16 cellular contexts compared by ENCODE assay signal in the genomic region with DNA sequence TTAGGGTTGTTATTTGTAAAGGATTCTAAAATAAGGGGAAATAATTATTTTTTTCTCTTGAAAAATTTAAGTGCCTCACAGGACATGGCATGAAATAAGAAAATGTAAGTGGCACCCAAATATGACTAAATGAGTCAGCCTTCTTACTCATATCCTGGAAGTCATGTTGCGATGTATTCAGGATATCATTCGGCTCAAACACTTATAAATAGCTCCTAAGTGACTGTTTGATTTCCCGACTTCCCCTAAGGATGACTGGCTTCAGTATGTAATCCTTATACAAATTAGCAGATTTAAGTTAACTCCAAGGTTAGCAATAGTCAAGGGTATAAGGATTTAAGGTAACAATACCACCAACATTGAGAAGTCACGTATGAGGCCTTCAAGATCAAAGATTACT. TPM values are rescaled to one million over a fixed set of nuclear protein-coding genes. Genes with fewer than 3 reads are reported as not detected.
DNase-seq lines count a peak whose midpoint lies in the region; ATAC-seq, FAIRE-seq and TF ChIP-seq lines count a peak whose summit lies in the region.
"Had no signal": no experiment of that assay in that cellular context is flagged by ENCODE, and none has a peak within 500 bp of the region (broad histone marks: within the 10 kb centered on the region; RNA-seq: fewer than 3 reads in every experiment).

No MANE protein-coding gene starts in this region.

- no peak for FAIRE-seq in HTR-8/SVneo (lab: Jason Lieb, UNC)
- FAIRE-seq in astrocyte (lab: Jason Lieb, UNC) = peak; percentile 71
- FAIRE-seq: GM12878 had no signal

- H3K27ac Mint-ChIP-seq in astrocyte (ENCODE audit: unreplicated experiment) = peak overlapping the region; percentile 24
- H3K27ac Mint-ChIP-seq: activated T-helper 17 cell treated with anti-CD3 and anti-CD28 coated beads, Interleukin-2, amount 50 U/mL, for 72 hours; CD4-positive, CD25-positive, alpha-beta regulatory T cell had no signal

- peak; percentile 59 for DNase-seq in AG09309 (ENCODE audit: low read depth)
- DNase-seq in HTR-8/SVneo (ENCODE audit: insufficient read length, low spot score) = peak; percentile 38
- DNase-seq in astrocyte (ENCODE audit: low read depth) = peak; percentile 77
- peak; percentile 92 for DNase-seq in iris pigment epithelial cell (ENCODE audit: low read depth)
- DNase-seq in stimulated activated CD4-positive, alpha-beta T cell treated with anti-CD3 and anti-CD28 coated beads, Interleukin-1b, Interleukin-23, amount 100 ng/mL, for 48 hours = no peak
- no peak for DNase-seq in T1000 (lab: John Stamatoyannopoulos, UW)
- DNase-seq: activated CD4-positive, CD25-positive, alpha-beta regulatory T cell; CD4-positive, CD25-positive, alpha-beta regulatory T cell; colonic mucosa; NCI-H1694; Peyer's patch had no signal

- H3K4me1 ChIP-seq in astrocyte (ENCODE audit: insufficient read depth, low read length) = peaks cover 3% of the 10 kb centered on the region
- H3K4me1 ChIP-seq: colonic mucosa, Peyer's patch had no signal

- H3K79me2 ChIP-seq in astrocyte (ENCODE audit: insufficient read depth, low read length) = no peaks in the 10 kb centered on the region

- H2AFZ ChIP-seq in astrocyte (ENCODE audit: low read depth, low read length) = no peak overlapping the region

- no peaks in the 10 kb centered on the region for H3K36me3 ChIP-seq in astrocyte (ENCODE audit: insufficient read depth, low read length)
- H3K36me3 ChIP-seq: colonic mucosa, Peyer's patch had no signal

- H3K9ac ChIP-seq in astrocyte (ENCODE audit: low read length) = no peak overlapping the region

- no peak for TF ChIP-seq CTCF in AG09309 (IDR thresholded peaks at IDR 0.05; ENCODE audit: control insufficient read depth, insufficient read depth, low read depth, low read length, missing control alignments)
- no peak for TF ChIP-seq CTCF in astrocyte (IDR thresholded peaks at IDR 0.05; ENCODE audit: insufficient read depth, low read depth, low read length)

- H3K4me3 ChIP-seq in AG09309 (ENCODE audit: control insufficient read depth, low read depth, low read length) (no peak overlapping the region), astrocyte (ENCODE audit: insufficient read depth, low read depth, low read length) (no peak overlapping the region)
- H3K4me3 ChIP-seq: colonic mucosa, GM12878, Peyer's patch, skin epidermis had no signal

- no peaks in the 10 kb centered on the region for H3K27me3 ChIP-seq in astrocyte (ENCODE audit: insufficient read depth, low read length)
- H3K27me3 ChIP-seq: colonic mucosa, Peyer's patch had no signal

- H3K4me2 ChIP-seq in astrocyte (ENCODE audit: low read length) = peak overlapping the region; percentile 32

- H3K4me3 Mint-ChIP-seq in astrocyte (ENCODE audit: unreplicated experiment) = no peak overlapping the region
- H3K4me3 Mint-ChIP-seq: activated T-helper 17 cell treated with anti-CD3 and anti-CD28 coated beads, Interleukin-2, amount 50 U/mL, for 72 hours; CD4-positive, CD25-positive, alpha-beta regulatory T cell had no signal

- H4K20me1 ChIP-seq in astrocyte (ENCODE audit: insufficient read depth, low read length) = no peaks in the 10 kb centered on the region

- H3K4me1 Mint-ChIP-seq in astrocyte (ENCODE audit: low read depth, unreplicated experiment) = peaks cover 9% of the 10 kb centered on the region
- H3K4me1 Mint-ChIP-seq: activated T-helper 17 cell treated with anti-CD3 and anti-CD28 coated beads, Interleukin-2, amount 50 U/mL, for 72 hours; CD4-positive, CD25-positive, alpha-beta regulatory T cell had no signal

- H3K27ac ChIP-seq in astrocyte (ENCODE audit: low read depth, low read length) = peak overlapping the region; percentile 51
- H3K27ac ChIP-seq: colonic mucosa, Peyer's patch had no signal

- no peaks in the 10 kb centered on the region for H3K36me3 Mint-ChIP-seq in astrocyte (ENCODE audit: low read depth, unreplicated experiment)
- H3K36me3 Mint-ChIP-seq: CD4-positive, CD25-positive, alpha-beta regulatory T cell had no signal

- no peaks in the 10 kb centered on the region for H3K9me3 Mint-ChIP-seq in astrocyte (ENCODE audit: unreplicated experiment)

- H3K27me3 Mint-ChIP-seq in astrocyte (ENCODE audit: low read depth, unreplicated experiment) = no peaks in the 10 kb centered on the region
- H3K27me3 Mint-ChIP-seq: activated T-helper 17 cell treated with anti-CD3 and anti-CD28 coated beads, Interleukin-2, amount 50 U/mL, for 72 hours; CD4-positive, CD25-positive, alpha-beta regulatory T cell had no signal

- ATAC-seq in GM18511 (IDR thresholded peaks at IDR 0.05; ENCODE audit: unreplicated experiment) (no peak), GM21529 (IDR thresholded peaks at IDR 0.05; ENCODE audit: unreplicated experiment) (no peak)
- ATAC-seq: activated T-helper 17 cell treated with anti-CD3 and anti-CD28 coated beads, Interleukin-2, amount 50 U/mL, for 72 hours; GM12878 had no signal

- no peaks in the 10 kb centered on the region for H3K9me3 ChIP-seq in astrocyte (ENCODE audit: insufficient read depth, low read depth, low read length)
- H3K9me3 ChIP-seq: colonic mucosa, Peyer's patch had no signal

RNA-seq across cellular contexts. Expression of a gene that starts 57.3 kb away (rescaled TPM):
- total RNA-seq in astrocyte = not detected in 2 replicates
- total RNA-seq: activated T-helper 17 cell treated with anti-CD3 and anti-CD28 coated beads, Interleukin-2, amount 50 U/mL, for 72 hours; CD4-positive, CD25-positive, alpha-beta regulatory T cell; colonic mucosa; Peyer's patch had no signal

Comparison
In these comparisons a context has a peak if more than half of its experiments do, and no peak if none do; other contexts are left out.
1. DNase-seq: peak in AG09309 (single experiment), HTR-8/SVneo (single experiment), astrocyte (single experiment) and iris pigment epithelial cell (single experiment); none in stimulated activated CD4-positive, alpha-beta T cell treated with anti-CD3 and anti-CD28 coated beads, Interleukin-1b, Interleukin-23, amount 100 ng/mL, for 48 hours (single experiment) and T1000 (single experiment).